In the genomic region with DNA sequence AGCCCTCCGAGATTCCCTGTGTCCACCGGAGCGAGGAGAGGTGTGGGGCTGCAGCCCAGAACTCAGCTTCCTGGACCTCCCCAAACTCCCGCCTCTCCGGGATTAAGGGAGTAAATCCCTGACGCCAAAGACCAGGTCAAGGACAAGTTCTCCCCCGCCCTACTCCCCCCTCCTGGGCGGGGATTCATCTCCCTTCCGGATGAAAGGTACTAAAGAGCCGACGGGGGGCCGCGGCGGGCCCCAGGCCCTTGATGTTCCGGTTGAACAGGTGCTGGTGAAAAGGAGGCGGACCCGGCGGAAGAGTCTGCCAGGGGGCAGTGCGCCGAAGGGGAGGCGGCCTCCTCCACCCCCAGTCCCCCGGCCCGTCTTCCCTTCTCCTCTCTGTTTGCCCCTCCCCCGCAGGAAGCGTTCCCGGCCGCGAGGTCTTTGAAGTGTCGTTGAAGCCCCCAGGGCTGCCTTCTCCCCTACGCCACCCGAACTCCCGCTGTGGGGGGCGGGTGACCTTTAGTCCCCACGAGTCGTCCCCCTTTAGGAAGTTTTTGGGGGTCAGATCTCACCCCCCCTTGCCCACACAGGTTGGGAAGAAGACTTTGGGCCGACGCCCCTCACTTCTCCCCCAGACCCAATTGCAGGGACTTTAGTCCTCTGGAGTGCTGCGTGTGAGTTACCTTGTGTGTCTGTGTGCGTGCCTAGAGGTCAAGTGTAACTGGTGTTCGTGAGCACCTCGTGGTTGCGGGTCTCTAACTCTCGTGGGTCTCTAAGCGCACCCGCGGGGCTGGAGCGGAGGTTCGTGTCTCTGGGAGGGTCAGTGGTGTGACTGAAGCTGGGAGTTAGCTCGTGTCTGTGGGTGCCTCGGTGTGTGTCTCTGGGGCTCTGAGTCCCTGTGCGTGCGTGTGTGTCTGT, we compare ENCODE assay signal across 8 cellular contexts. TPM values are rescaled to one million over a fixed set of nuclear protein-coding genes. Genes with fewer than 3 reads are reported as not detected.
DNase-seq lines count a peak whose midpoint lies in the region; ATAC-seq and TF ChIP-seq lines count a peak whose summit lies in the region.

No MANE protein-coding gene starts in this region.

- 0 to 1% methylated on average over 36 to 50 of the region's 52 CpGs for WGBS in tibial nerve, 2 donors

- H3K9me3 ChIP-seq in osteoblast (ENCODE audit: low read depth, low read length), result no peaks in the 10 kb centered on the region
- no peaks in the 10 kb centered on the region for H3K9me3 ChIP-seq in tibial nerve

- H3K4me1 ChIP-seq in KMS-11 (ENCODE audit: low read depth, poor library complexity, severe bottlenecking) (peaks cover 39% of the 10 kb centered on the region), osteoblast (ENCODE audit: insufficient read depth, low read length) (peaks cover 44% of the 10 kb centered on the region), tibial nerve (peaks cover 0 to 60% (median 21%) of the 10 kb centered on the region in 4 donors)

- H3K27ac ChIP-seq in KMS-11 (peak overlapping the region; percentile 98), osteoblast (ENCODE audit: low read depth, low read length) (peak overlapping the region; percentile 66), tibial nerve (peak overlapping the region; percentile 89 to 98 (median 97))

- H3K36me3 ChIP-seq in KMS-11 (ENCODE audit: insufficient read depth) (no peaks in the 10 kb centered on the region; the same call in 1 of the 2 replicates), osteoblast (ENCODE audit: insufficient read depth, low read length) (peaks cover 12% of the 10 kb centered on the region), tibial nerve (peaks cover 0 to 14% (median 0%) of the 10 kb centered on the region in 3 donors)

- peak in 1 of 2 donors; percentile 26 for TF ChIP-seq POLR2A in tibial nerve (IDR thresholded peaks at IDR 0.05)

- H3K79me2 ChIP-seq in KMS-11 (ENCODE audit: insufficient read depth, low read depth), result peaks cover 29% of the 10 kb centered on the region
- peaks cover 28% of the 10 kb centered on the region for H3K79me2 ChIP-seq in osteoblast (ENCODE audit: insufficient read depth, low read length)

- no peak for ATAC-seq in GM18858 (IDR thresholded peaks at IDR 0.05; ENCODE audit: unreplicated experiment)

- H4K20me1 ChIP-seq in KMS-11 (ENCODE audit: insufficient read depth) (no peaks in the 10 kb centered on the region), osteoblast (ENCODE audit: insufficient read depth, low read length) (peaks cover 25% of the 10 kb centered on the region)

- peak overlapping the region; percentile 98 for H3K4me2 ChIP-seq in KMS-11
- peak overlapping the region; percentile 98 for H3K4me2 ChIP-seq in osteoblast (ENCODE audit: insufficient read depth, low read length)

- peak; percentile 67 for DNase-seq in EL
- DNase-seq in RKO (ENCODE audit: low spot score), result peak; percentile 92
- peak; percentile 73 for DNase-seq in activated gamma-delta T cell treated with Interleukin-2 at 50 U/mL for 16 hours
- peak; percentile 78 for DNase-seq in germinal center (ENCODE audit: low spot score)
- peak; percentile 93 for DNase-seq in osteoblast (ENCODE audit: insufficient read length, low spot score, missing footprints)
- DNase-seq in tibial nerve (ENCODE audit: low spot score in 2 of 2), result peak; percentile 57 to 70

- H3K27me3 ChIP-seq in KMS-11 (ENCODE audit: insufficient read depth, low read depth), result no peaks in the 10 kb centered on the region
- H3K27me3 ChIP-seq in osteoblast (ENCODE audit: insufficient read depth, low read length), result no peaks in the 10 kb centered on the region
- no peaks in the 10 kb centered on the region for H3K27me3 ChIP-seq in tibial nerve

- H3K9ac ChIP-seq in KMS-11, result peak overlapping the region; percentile 97

- H2AFZ ChIP-seq in KMS-11 (ENCODE audit: low read depth) (peak overlapping the region; percentile 51), osteoblast (ENCODE audit: low read length) (peak overlapping the region; percentile 91)

- TF ChIP-seq EP300 in tibial nerve (IDR thresholded peaks at IDR 0.05), result peak in 1 of 2 donors; percentile 30

- H3K4me3 ChIP-seq in KMS-11 (IDR thresholded peaks at IDR 0.05; ENCODE audit: insufficient read depth, low read depth, low read length) (no peak overlapping the region), osteoblast (ENCODE audit: insufficient read depth, low read length) (peak overlapping the region; percentile 91), tibial nerve (peak overlapping the region; percentile 66 to 92 (median 81))

- no peak for TF ChIP-seq CTCF in KMS-11 (conservative IDR thresholded peaks at IDR 0.05; ENCODE audit: low read depth, low read length)
- TF ChIP-seq CTCF in osteoblast (IDR thresholded peaks at IDR 0.05; ENCODE audit: extremely low read depth, low read depth, low read length), result no peak
- TF ChIP-seq CTCF in tibial nerve (IDR thresholded peaks at IDR 0.05), result no peak

RNA-seq across cellular contexts. Expression of a gene that starts 1.1 kb away (rescaled TPM):
- total RNA-seq in osteoblast, result 33.3 and 44.2 TPM in 2 replicates
- total RNA-seq in tibial nerve, result 100 to 1,000 TPM in 2 of 4 donors, 10 to 100 TPM in 2; 83.9 to 185 (median 116) TPM

RNA-seq across cellular contexts. Expression of a gene that starts 26.1 kb away (rescaled TPM):
- total RNA-seq in osteoblast (3.5 and 3.6 TPM in 2 replicates), tibial nerve (10 to 100 TPM; 10.2 to 19.2 (median 16.5) TPM)

RNA-seq across cellular contexts. Expression of a gene that starts 29.2 kb away (rescaled TPM):
- total RNA-seq in osteoblast (1.2 and 2.2 TPM in 2 replicates), tibial nerve (1 to 10 TPM; 1.3 to 5.7 (median 4.6) TPM)

RNA-seq across cellular contexts. Expression of a gene that starts 44.1 kb away (rescaled TPM):
- 3.3 and 5.0 TPM in 2 replicates for total RNA-seq in osteoblast
- total RNA-seq in tibial nerve, result 10 to 100 TPM in 3 of 4 donors, 1 to 10 TPM in 1; 7.7 to 50.0 (median 17.6) TPM

RNA-seq across cellular contexts. Expression of a gene that starts 48.5 kb away (rescaled TPM):
- total RNA-seq in osteoblast (235 and 267 TPM in 2 replicates), tibial nerve (100 to 1,000 TPM in 3 of 4 donors, 10 to 100 TPM in 1; 88.8 to 146 (median 141) TPM)
